In genomic region chr1:171403396-171403795, GRCh38 we compare ENCODE assay signal across 1 cellular context.
TF ChIP-seq lines count a peak whose summit lies in the region.

No MANE protein-coding gene starts in this region.

TF ChIP-seq in K562, 482 proteins besides CTCF, POLR2A, EP300 and RAD21 (continued from another document):
- TF ChIP-seq GATA2 (CRISPR knock-in tag; IDR thresholded peaks at IDR 0.05) (no peak), SMARCA4 (IDR thresholded peaks at IDR 0.05) (no peak), RB1 (IDR thresholded peaks at IDR 0.05; ENCODE audit: low read depth) (no peak), ZNF280B (CRISPR knock-in tag; IDR thresholded peaks at IDR 0.05) (no peak)
- TF ChIP-seq, protein P1, sequence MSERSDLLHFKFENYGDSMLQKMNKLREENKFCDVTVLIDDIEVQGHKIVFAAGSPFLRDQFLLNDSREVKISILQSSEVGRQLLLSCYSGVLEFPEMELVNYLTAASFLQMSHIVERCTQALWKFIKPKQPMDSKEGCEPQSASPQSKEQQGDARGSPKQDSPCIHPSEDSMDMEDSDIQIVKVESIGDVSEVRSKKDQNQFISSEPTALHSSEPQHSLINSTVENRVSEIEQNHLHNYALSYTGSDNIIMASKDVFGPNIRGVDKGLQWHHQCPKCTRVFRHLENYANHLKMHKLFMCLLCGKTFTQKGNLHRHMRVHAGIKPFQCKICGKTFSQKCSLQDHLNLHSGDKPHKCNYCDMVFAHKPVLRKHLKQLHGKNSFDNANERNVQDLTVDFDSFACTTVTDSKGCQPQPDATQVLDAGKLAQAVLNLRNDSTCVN (CRISPR knock-in tag; IDR thresholded peaks at IDR 0.05), result no peak
TF ChIP-seq in K562: peak in this region for 0.
